17 cellular contexts compared by ENCODE assay signal in genomic region chr9:7912037-7912535, GRCh38.
DNase-seq lines count a peak whose midpoint lies in the region; ATAC-seq and TF ChIP-seq lines count a peak whose summit lies in the region.
"Had no signal": no experiment of that assay in that cellular context is flagged by ENCODE, and none has a peak within 500 bp of the region (broad histone marks: within the 10 kb centered on the region; RNA-seq: fewer than 3 reads in every experiment).

No MANE protein-coding gene starts in this region.

- no peak for TF ChIP-seq EP300 in esophagus muscularis mucosa (IDR thresholded peaks at IDR 0.05)

- no peaks in the 10 kb centered on the region for H3K4me1 ChIP-seq in esophagus muscularis mucosa

- H3K27ac ChIP-seq in esophagus muscularis mucosa (replicated peaks in 1 of 4), result no peak overlapping the region
- H3K27ac ChIP-seq: BLaER1 treated with 17β-estradiol and CSF1 and Interleukin-3, amounts not matched to agents 10 nM and 100 nM had no signal

- no peak overlapping the region for H3K4me3 ChIP-seq in esophagus muscularis mucosa
- H3K4me3 ChIP-seq: BLaER1 treated with 17β-estradiol and CSF1 and Interleukin-3, amounts not matched to agents 10 nM and 100 nM had no signal

- H3K9me3 ChIP-seq in T-helper 17 cell (ENCODE audit: control insufficient read depth, low read length, poor library complexity, severe bottlenecking) (no peaks in the 10 kb centered on the region), esophagus muscularis mucosa (no peaks in the 10 kb centered on the region)
- H3K9me3 ChIP-seq: BLaER1 treated with 17β-estradiol and CSF1 and Interleukin-3, amounts not matched to agents 10 nM and 100 nM had no signal

- no peak for TF ChIP-seq CTCF in esophagus muscularis mucosa (IDR thresholded peaks at IDR 0.05)

- intact Hi-C loops in left ventricle myocardium superior (cut with micrococcal nuclease), result no loop called here
- intact Hi-C loops in cardiac septum (cut with DNase I), result no loop called here
- intact Hi-C loops in esophagus muscularis mucosa (cut with DNase I), result no loop called here

- H3K27me3 ChIP-seq in esophagus muscularis mucosa, result no peaks in the 10 kb centered on the region
- H3K27me3 ChIP-seq: BLaER1 treated with 17β-estradiol and CSF1 and Interleukin-3, amounts not matched to agents 10 nM and 100 nM had no signal

- TF ChIP-seq POLR2A in esophagus muscularis mucosa (IDR thresholded peaks at IDR 0.05; ENCODE audit: low read depth), result no peak

- peaks cover 8% of the 10 kb centered on the region for H3K27me3 Mint-ChIP-seq in T-helper 17 cell
- H3K27me3 Mint-ChIP-seq: B cell had no signal

- H3K4me3 Mint-ChIP-seq in T-helper 17 cell, result no peak overlapping the region
- H3K4me3 Mint-ChIP-seq: B cell; CD8-positive, alpha-beta T cell; HFFc6 had no signal

- H3K4me1 Mint-ChIP-seq in T-helper 17 cell, result peaks cover 3% of the 10 kb centered on the region
- H3K4me1 Mint-ChIP-seq: B cell had no signal

- H3K36me3 ChIP-seq in esophagus muscularis mucosa, result no peaks in the 10 kb centered on the region
- H3K36me3 ChIP-seq: BLaER1 treated with 17β-estradiol and CSF1 and Interleukin-3, amounts not matched to agents 10 nM and 100 nM had no signal

- peak overlapping the region; percentile 21 for H3K27ac Mint-ChIP-seq in T-helper 17 cell
- H3K27ac Mint-ChIP-seq: B cell; CD8-positive, alpha-beta T cell; HFFc6 had no signal

- no peak for DNase-seq in left ventricle myocardium superior
- DNase-seq in cardiac septum (ENCODE audit: low spot score), result no peak
- no peak for DNase-seq in T-helper 17 cell
- peak; percentile 29 for DNase-seq in pons (ENCODE audit: low spot score)
- no peak for DNase-seq in esophagus muscularis mucosa (ENCODE audit: extremely low spot score)
- DNase-seq in OCI-M1 (lab: John Stamatoyannopoulos, UW), result no peak
- DNase-seq: CD8-positive, alpha-beta T cell; COR-L47; DMS 273 treated with DMSO at 0.1 percent for 48 hours; GDM1; GOT3; H7; HFFc6; IMR-90 had no signal

- ATAC-seq in left ventricle myocardium superior (peak; percentile 57), T-helper 17 cell (no peak)
- ATAC-seq: CD8-positive, alpha-beta T cell; HCT116 had no signal

- no peaks in the 10 kb centered on the region for H3K36me3 Mint-ChIP-seq in T-helper 17 cell (ENCODE audit: low read depth)
- H3K36me3 Mint-ChIP-seq: CD8-positive, alpha-beta T cell had no signal
